8 cellular contexts compared by ENCODE assay signal in genomic region chr22:41688365-41689211, GRCh38. TPM values are rescaled to one million over a fixed set of nuclear protein-coding genes. Genes with fewer than 3 reads are reported as not detected.
DNase-seq lines count a peak whose midpoint lies in the region; ATAC-seq lines count a peak whose summit lies in the region.

Gene SNU13, minus strand, starts transcription at chr22:41688867. Its CDS starts 71 bp downstream, at chr22:41688796.

- DNase-seq in COLO668 (lab: John Stamatoyannopoulos, UW; ENCODE audit: unreplicated experiment) (peak; percentile 95), HS-5 (ENCODE audit: low read depth) (peak; percentile 69), NOMO-1 (lab: John Stamatoyannopoulos, UW; ENCODE audit: unreplicated experiment in 2 of 2) (peak; percentile 92 to 93), lung microvascular endothelial cell (ENCODE audit: low read depth in 2 of 2) (peak; percentile 96 to 98)
- DNase-seq in activated CD8-positive, alpha-beta memory T cell treated with anti-CD3 and anti-CD28 coated beads for 24 hours, result peak; percentile 94
- peak; percentile 87 for DNase-seq in effector CD8-positive, alpha-beta T cell (lab: John Stamatoyannopoulos, UW)
- DNase-seq in stimulated activated CD4-positive, alpha-beta T cell treated with anti-CD3 and anti-CD28 coated beads, TNF-alpha, amount 100 ng/mL, for 4 hours (ENCODE audit: low read depth in 3 of 3), result peak; percentile 83 to 87 (median 84)

- peak; percentile 88 for ATAC-seq in GM19467 (IDR thresholded peaks at IDR 0.05; ENCODE audit: unreplicated experiment)

RNA-seq across cellular contexts. Expression of gene SNU13, which starts in this region (rescaled TPM):
- total RNA-seq in lung microvascular endothelial cell, result 58.0 and 77.6 TPM in 2 replicates

Comparison
In these comparisons a context has a peak if more than half of its experiments do, and no peak if none do; other contexts are left out.
1. Peak in every context shown above with its lines: DNase-seq and ATAC-seq.